7 cellular contexts compared by ENCODE assay signal in genomic region chr1:156766288-156767100, GRCh38. TPM values are rescaled to one million over a fixed set of nuclear protein-coding genes. Genes with fewer than 3 reads are reported as not detected.
DNase-seq lines count a peak whose midpoint lies in the region; ATAC-seq and TF ChIP-seq lines count a peak whose summit lies in the region.

No MANE protein-coding gene starts in this region.

- peak overlapping the region; percentile 99 for H3K27ac ChIP-seq in Panc1 (ENCODE audit: low read length)
- peak overlapping the region; percentile 95 for H3K27ac ChIP-seq in rectal smooth muscle tissue (ENCODE audit: low read depth, low read length)

- H3K27me3 ChIP-seq in Panc1 (ENCODE audit: control insufficient read depth, insufficient read depth, low read length): no peaks in the 10 kb centered on the region
- H3K27me3 ChIP-seq in rectal smooth muscle tissue (ENCODE audit: control insufficient read depth, insufficient read depth, low read length): no peaks in the 10 kb centered on the region

- peak overlapping the region; percentile 84 to 99 for H3K4me3 ChIP-seq in Panc1 (ENCODE audit: low read depth in 2 of 2, low read length in 2 of 2)
- peak overlapping the region; percentile 87 for H3K4me3 ChIP-seq in fibroblast of the aortic adventitia (ENCODE audit: low read depth, low read length)
- peak overlapping the region; percentile 85 for H3K4me3 ChIP-seq in rectal smooth muscle tissue (ENCODE audit: low read length)

- in situ Hi-C loops in Panc1 (cut with HindIII; ENCODE audit: low pct_unique_long_range_greater_than_20kb, low sequenced_read_pairs): no loop called here

- DNase-seq in Panc1 (ENCODE audit: low read depth, low spot score): no peak
- no peak for DNase-seq in fibroblast of the aortic adventitia (ENCODE audit: low read depth)
- no peak for DNase-seq in Kasumi-1 (lab: John Stamatoyannopoulos, UW)
- no peak for DNase-seq in stimulated activated CD8-positive, alpha-beta memory T cell treated with anti-CD3 and anti-CD28 coated beads, Interleukin-4, amount 100 ng/mL, for 48 hours

- intact Hi-C loops in Panc1 (cut with micrococcal nuclease; ENCODE audit: unreplicated experiment): no loop called here

- H3K9me3 ChIP-seq in Panc1 (ENCODE audit: control insufficient read depth, insufficient read depth, low read depth, low read length): no peaks in the 10 kb centered on the region

- H3K36me3 ChIP-seq in Panc1 (ENCODE audit: control insufficient read depth, insufficient read depth, low read length) (peaks cover 10% of the 10 kb centered on the region), rectal smooth muscle tissue (ENCODE audit: control insufficient read depth, insufficient read depth, low read length) (peaks cover 8% of the 10 kb centered on the region)

- H3K9ac ChIP-seq in rectal smooth muscle tissue (ENCODE audit: low read length): peak overlapping the region; percentile 54

- BruUV-seq in Panc1 (replicated peaks; lab: Mats Ljungman, UMichigan): TSS peak; percentile 89

- H3K4me1 ChIP-seq in Panc1 (ENCODE audit: control insufficient read depth, insufficient read depth, low read length) (peaks cover 22% of the 10 kb centered on the region), rectal smooth muscle tissue (ENCODE audit: control insufficient read depth, insufficient read depth, low read length) (peaks cover 24% of the 10 kb centered on the region)

- POLR2A ChIA-PET in Panc1 (lab: Charles Lee): interaction anchor here (0.5 to 1.0 kb wide), 6 partner anchors 10 to 100 kb away, joined by 3 to 6 read pairs (median 3); partner anchors contain the start of gene MRPL24

- CTCF ChIA-PET in Panc1 (lab: Charles Lee): interaction anchor here (1.0 kb wide), 1 partner anchor 123 kb away, joined by 3 read pairs; no protein-coding TSS in a partner anchor

- no peak for TF ChIP-seq CTCF in Panc1 (IDR thresholded peaks at IDR 0.05)
- no peak for TF ChIP-seq CTCF in fibroblast of the aortic adventitia (IDR thresholded peaks at IDR 0.05; ENCODE audit: insufficient read depth, low read length)

- ATAC-seq in GM18517 (IDR thresholded peaks at IDR 0.05; ENCODE audit: unreplicated experiment) (peak; percentile 3), HG02571 (IDR thresholded peaks at IDR 0.05; ENCODE audit: unreplicated experiment) (peak; percentile 5), Panc1 (peak; percentile 11; the same call in 1 of the 2 replicates)

RNA-seq across cellular contexts. Expression of gene PRCC, which starts 0.8 kb away (rescaled TPM):
- total RNA-seq in Panc1 (2021; ENCODE audit: unreplicated experiment) (78.5 TPM), fibroblast of the aortic adventitia (ENCODE audit: low replicate concordance) (28.3 and 33.8 TPM in 2 replicates)
- polyA plus RNA-seq in Panc1 (2012; ENCODE audit: insufficient read length): 61.8 TPM

RNA-seq across cellular contexts. Expression of gene HDGF, which starts 15.0 kb away (rescaled TPM):
- total RNA-seq in Panc1 (2021; ENCODE audit: unreplicated experiment) (325 TPM), fibroblast of the aortic adventitia (ENCODE audit: low replicate concordance) (146 and 299 TPM in 2 replicates)
- 302 TPM for polyA plus RNA-seq in Panc1 (2012; ENCODE audit: insufficient read length)

RNA-seq across cellular contexts. Expression of gene MRPL24, which starts 25.6 kb away (rescaled TPM):
- 80.4 TPM for total RNA-seq in Panc1 (2021; ENCODE audit: unreplicated experiment)
- 109 TPM for polyA plus RNA-seq in Panc1 (2012; ENCODE audit: insufficient read length)
- total RNA-seq in fibroblast of the aortic adventitia (ENCODE audit: low replicate concordance): 19.0 and 42.8 TPM in 2 replicates

RNA-seq across cellular contexts. Expression of gene ISG20L2, which starts 37.9 kb away (rescaled TPM):
- total RNA-seq in Panc1 (2021; ENCODE audit: unreplicated experiment): 40.6 TPM
- polyA plus RNA-seq in Panc1 (2012; ENCODE audit: insufficient read length): 26.9 TPM
- total RNA-seq in fibroblast of the aortic adventitia (ENCODE audit: low replicate concordance): 9.9 and 27.4 TPM in 2 replicates

RNA-seq across cellular contexts. Expression of gene METTL25B, which starts 38.2 kb away (rescaled TPM):
- total RNA-seq in Panc1 (2021; ENCODE audit: unreplicated experiment): 32.8 TPM
- 37.7 TPM for polyA plus RNA-seq in Panc1 (2012; ENCODE audit: insufficient read length)
- 4.1 and 10.9 TPM in 2 replicates for total RNA-seq in fibroblast of the aortic adventitia (ENCODE audit: low replicate concordance)
